12 cellular contexts compared by ENCODE assay signal in the genomic region with DNA sequence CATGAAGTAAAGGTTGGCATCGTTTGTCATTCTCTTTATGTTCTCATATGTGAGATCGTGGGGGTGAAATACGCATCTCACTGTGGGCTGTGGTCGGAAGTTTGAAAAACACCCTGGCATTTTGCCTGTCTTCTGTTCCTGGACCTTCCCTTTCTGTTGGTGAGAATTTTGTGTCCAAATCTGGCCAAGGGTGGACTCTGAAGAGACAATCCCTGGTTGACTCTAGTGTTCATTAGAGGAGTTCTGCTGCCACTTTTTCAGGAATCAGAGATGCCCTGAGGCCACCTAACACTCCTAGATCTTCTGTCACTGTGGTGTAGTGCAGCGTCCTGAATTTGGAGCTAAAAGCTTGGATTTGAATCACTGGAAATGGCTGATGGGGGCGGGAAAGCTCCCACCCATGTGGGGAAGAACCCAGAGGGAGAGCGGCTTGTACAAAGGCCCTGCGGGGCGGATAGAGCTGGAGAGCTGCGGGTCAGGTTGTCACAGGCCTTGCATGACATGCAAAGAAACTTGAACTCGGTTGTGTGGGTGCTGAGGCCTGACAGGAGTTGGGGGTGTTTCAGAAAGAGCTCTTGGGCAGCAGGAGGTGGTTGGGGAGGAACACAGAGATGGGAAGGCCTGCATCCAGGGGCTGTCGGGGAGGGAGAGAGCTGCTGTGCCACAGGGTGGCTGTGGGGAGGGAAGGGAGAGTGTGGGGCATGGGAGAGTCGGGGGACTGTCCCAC. TPM values are rescaled to one million over a fixed set of nuclear protein-coding genes. Genes with fewer than 3 reads are reported as not detected.
DNase-seq lines count a peak whose midpoint lies in the region; ATAC-seq and TF ChIP-seq lines count a peak whose summit lies in the region.
"Had no signal": no experiment of that assay in that cellular context is flagged by ENCODE, and none has a peak within 500 bp of the region (broad histone marks: within the 10 kb centered on the region; RNA-seq: fewer than 3 reads in every experiment).

No MANE protein-coding gene starts in this region.

- 80% methylated on average over 13 of the region's 13 CpGs for WGBS in tibial nerve, 2 donors

- H3K27me3 ChIP-seq in brain microvascular endothelial cell (replicated peaks) (no peaks in the 10 kb centered on the region), left lung (no peaks in the 10 kb centered on the region), tibial nerve (no peaks in the 10 kb centered on the region)

- in situ Hi-C loops in brain microvascular endothelial cell (cut with HindIII; ENCODE audit: low pct_ligation_motif_present, low sequenced_read_pairs) = no loop called here

- H3K4me3 ChIP-seq in brain microvascular endothelial cell (ENCODE audit: low read depth, low read length) = no peak overlapping the region
- no peak overlapping the region for H3K4me3 ChIP-seq in left lung
- H3K4me3 ChIP-seq in tibial nerve = no peak overlapping the region

- H3K27ac ChIP-seq in brain microvascular endothelial cell = peak overlapping the region; percentile 47
- peak overlapping the region; percentile 33 to 77 for H3K27ac ChIP-seq in left lung
- H3K27ac ChIP-seq in tibial nerve = peak overlapping the region; percentile 28 to 85 (median 70)
- H3K27ac ChIP-seq: neutrophil had no signal

- TF ChIP-seq EP300 in tibial nerve (IDR thresholded peaks at IDR 0.05) = no peak

- H3K36me3 Mint-ChIP-seq in HFFc6 (ENCODE audit: low read depth) = no peaks in the 10 kb centered on the region
- H3K36me3 Mint-ChIP-seq: immature natural killer cell had no signal

- no peaks in the 10 kb centered on the region; the same call in 1 of the 2 replicates for H3K27me3 Mint-ChIP-seq in HFFc6 (ENCODE audit: insufficient read depth)

- DNase-seq in HFFc6 (no peak), brain microvascular endothelial cell (no peak), left lung (no peak), tibial nerve (ENCODE audit: low spot score in 2 of 2) (no peak), kidney tubule cell (ENCODE audit: low spot score) (no peak), NCI-H2227 treated with DMSO at 0.1 percent for 48 hours (lab: John Stamatoyannopoulos, UW) (no peak)
- DNase-seq: immature natural killer cell, NCI-H1105 had no signal

- no peaks in the 10 kb centered on the region for H3K9me3 ChIP-seq in left lung
- no peaks in the 10 kb centered on the region for H3K9me3 ChIP-seq in tibial nerve
- H3K9me3 ChIP-seq: neutrophil had no signal

- peak overlapping the region; percentile 96 for H3K27ac Mint-ChIP-seq in HFFc6
- H3K27ac Mint-ChIP-seq: T-helper 1 cell treated with Interleukin-12 subunit alpha and Interleukin-12 subunit beta and Interleukin-4 antibody, amounts not matched to agents 30 μg/mL and 1 μg/mL, for 36 hours had no signal

- TF ChIP-seq POLR2A in tibial nerve (IDR thresholded peaks at IDR 0.05) = no peak

- no peak for ATAC-seq in left lung
- no peak for ATAC-seq in HG03196 (IDR thresholded peaks at IDR 0.05; ENCODE audit: unreplicated experiment)
- ATAC-seq in HG03025 (IDR thresholded peaks at IDR 0.05; ENCODE audit: low FRiP score, unreplicated experiment) = no peak

- peak overlapping the region; percentile 73 for H3K4me3 Mint-ChIP-seq in HFFc6
- H3K4me3 Mint-ChIP-seq: immature natural killer cell; T-helper 1 cell treated with Interleukin-12 subunit alpha and Interleukin-12 subunit beta and Interleukin-4 antibody, amounts not matched to agents 30 μg/mL and 1 μg/mL, for 36 hours had no signal

- H3K4me1 ChIP-seq in left lung = peaks cover 13% of the 10 kb centered on the region in 2 donors
- peaks cover 0 to 16% (median 0%) of the 10 kb centered on the region in 4 donors for H3K4me1 ChIP-seq in tibial nerve

- TF ChIP-seq CTCF in HFFc6 (IDR thresholded peaks at IDR 0.05) (no peak), brain microvascular endothelial cell (IDR thresholded peaks at IDR 0.05; ENCODE audit: low read depth, low read length, missing control alignments) (no peak), left lung (IDR thresholded peaks at IDR 0.05) (no peak), tibial nerve (IDR thresholded peaks at IDR 0.05) (no peak)

- no peaks in the 10 kb centered on the region for H3K36me3 ChIP-seq in brain microvascular endothelial cell (replicated peaks)
- no peaks in the 10 kb centered on the region for H3K36me3 ChIP-seq in left lung
- H3K36me3 ChIP-seq in tibial nerve = no peaks in the 10 kb centered on the region
- H3K36me3 ChIP-seq: neutrophil had no signal

- H3K9me3 Mint-ChIP-seq in HFFc6 = no peaks in the 10 kb centered on the region
- H3K9me3 Mint-ChIP-seq: immature natural killer cell; T-helper 1 cell treated with Interleukin-12 subunit alpha and Interleukin-12 subunit beta and Interleukin-4 antibody, amounts not matched to agents 30 μg/mL and 1 μg/mL, for 36 hours had no signal

- intact Hi-C loops in left lung (cut with DNase I) = no loop called here

- peaks cover 47% of the 10 kb centered on the region for H3K4me1 Mint-ChIP-seq in HFFc6 (ENCODE audit: low read depth)

RNA-seq across cellular contexts. Expression of a gene that starts 11.1 kb away (rescaled TPM):
- total RNA-seq in HFFc6 (2021; fragmentation: NEBNext Ultra II Directional; extraction: Animal tissue kit (Norgen Biotek cat#: 25700)) = 1 to 10 TPM; 7.0 to 9.2 (median 8.4) TPM
- 10 to 100 TPM; 18.6 to 31.4 TPM for total RNA-seq in left lung
- 10 to 100 TPM; 35.0 to 96.0 (median 51.7) TPM for total RNA-seq in tibial nerve
